ENCODE assay signal across 1 cellular context in the genomic region with DNA sequence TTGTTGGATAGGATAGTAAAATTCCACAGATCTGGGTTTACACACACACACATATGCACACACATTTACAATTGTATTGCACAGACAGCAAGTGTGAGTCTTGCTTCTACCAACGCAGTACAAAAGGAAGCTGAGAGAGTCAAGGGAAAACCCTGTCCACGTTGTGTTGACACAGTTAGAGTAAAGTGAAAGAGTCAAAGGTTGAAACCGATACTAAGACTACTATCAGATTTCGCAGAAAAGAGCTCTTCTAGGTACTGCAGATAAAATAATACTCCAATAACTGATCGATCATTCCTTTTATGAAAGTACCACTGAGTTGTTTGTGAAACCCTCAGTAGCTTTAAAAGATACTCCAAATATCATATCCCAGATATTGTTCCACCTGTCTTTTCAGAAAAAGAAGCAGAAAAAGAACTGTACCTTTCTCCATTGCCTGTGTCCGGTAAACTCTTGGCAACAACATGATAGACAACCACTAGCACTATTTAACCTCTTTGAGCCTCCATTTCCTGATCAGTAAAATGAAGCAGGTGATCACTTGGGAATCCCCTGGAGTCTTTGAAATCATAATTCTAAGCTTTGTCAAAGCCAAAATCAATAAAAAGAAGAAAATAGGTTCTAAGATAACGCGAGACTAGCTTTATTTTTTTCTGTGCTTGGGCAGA.
TF ChIP-seq lines count a peak whose summit lies in the region.

No MANE protein-coding gene starts in this region.

TF ChIP-seq in GM12878, 131 proteins besides CTCF, POLR2A, EP300 and RAD21 (continued from another document):
- TF ChIP-seq, protein P1, sequence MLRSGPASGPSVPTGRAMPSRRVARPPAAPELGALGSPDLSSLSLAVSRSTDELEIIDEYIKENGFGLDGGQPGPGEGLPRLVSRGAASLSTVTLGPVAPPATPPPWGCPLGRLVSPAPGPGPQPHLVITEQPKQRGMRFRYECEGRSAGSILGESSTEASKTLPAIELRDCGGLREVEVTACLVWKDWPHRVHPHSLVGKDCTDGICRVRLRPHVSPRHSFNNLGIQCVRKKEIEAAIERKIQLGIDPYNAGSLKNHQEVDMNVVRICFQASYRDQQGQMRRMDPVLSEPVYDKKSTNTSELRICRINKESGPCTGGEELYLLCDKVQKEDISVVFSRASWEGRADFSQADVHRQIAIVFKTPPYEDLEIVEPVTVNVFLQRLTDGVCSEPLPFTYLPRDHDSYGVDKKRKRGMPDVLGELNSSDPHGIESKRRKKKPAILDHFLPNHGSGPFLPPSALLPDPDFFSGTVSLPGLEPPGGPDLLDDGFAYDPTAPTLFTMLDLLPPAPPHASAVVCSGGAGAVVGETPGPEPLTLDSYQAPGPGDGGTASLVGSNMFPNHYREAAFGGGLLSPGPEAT (IDR thresholded peaks at IDR 0.05; ENCODE audit: low read depth) = peak; percentile 76
- TF ChIP-seq ASH2L (IDR thresholded peaks at IDR 0.05; ENCODE audit: borderline replicate concordance, low read depth) (no peak), ZNF274 (IDR thresholded peaks at IDR 0.05; ENCODE audit: insufficient read depth, insufficient read length) (no peak), CREB1 (IDR thresholded peaks at IDR 0.05; ENCODE audit: low read depth) (0 out of 2 replicates have a peak, but pooled peaks have one; percentile 32), CREM (IDR thresholded peaks at IDR 0.05; ENCODE audit: low read depth) (peak; percentile 28; the same call in 1 of the 2 replicates), CEBPB (IDR thresholded peaks at IDR 0.05; ENCODE audit: borderline replicate concordance in 1 of 2, low read depth in 2 of 2, low read length in 2 of 2) (no peak), PKNOX1 (IDR thresholded peaks at IDR 0.05) (peak; percentile 72), NFIC (IDR thresholded peaks at IDR 0.05; ENCODE audit: low read depth, low read length) (peak; percentile 38), DPF2 (IDR thresholded peaks at IDR 0.05) (peak; percentile 55; the same call in 1 of the 2 replicates), HDGF (IDR thresholded peaks at IDR 0.05) (no peak), ETV6 (conservative IDR thresholded peaks at IDR 0.05 in 1 of 2, IDR thresholded peaks at IDR 0.05 in 1 of 2; ENCODE audit: borderline replicate concordance in 1 of 2, low read depth in 1 of 2) (peak in 1 of 2 experiments; percentile 27; a peak in 1 of 4 replicates), MTA3 (IDR thresholded peaks at IDR 0.05; ENCODE audit: borderline replicate concordance, low read length) (0 out of 2 replicates have a peak, but pooled peaks have one; percentile 28), IRF4 (IDR thresholded peaks at IDR 0.05; ENCODE audit: low read depth, low read length) (0 out of 2 replicates have a peak, but pooled peaks have one; percentile 40), IKZF1 (conservative IDR thresholded peaks at IDR 0.05) (peak; percentile 23; the same call in 1 of the 2 replicates), BHLHE40 (IDR thresholded peaks at IDR 0.05; ENCODE audit: borderline replicate concordance in 1 of 2, low read depth in 2 of 2, low read length in 1 of 2) (0 out of 4 replicates have a peak, but pooled peaks of 1 of the 2 experiments have one; percentile 28), RAD51 (IDR thresholded peaks at IDR 0.05) (0 out of 2 replicates have a peak, but pooled peaks have one; percentile 10), MYB (IDR thresholded peaks at IDR 0.05; ENCODE audit: borderline replicate concordance, low read depth, low read length) (no peak), NR2F1 (conservative IDR thresholded peaks at IDR 0.05) (0 out of 2 replicates have a peak, but pooled peaks have one; percentile 18), NR2C2 (IDR thresholded peaks at IDR 0.05; ENCODE audit: borderline replicate concordance, control insufficient read depth, insufficient read length, low read depth) (no peak), MEF2A (IDR thresholded peaks at IDR 0.05; ENCODE audit: insufficient read depth, low read depth, low read length) (no peak), RUNX3 (IDR thresholded peaks at IDR 0.05; ENCODE audit: low read length) (0 out of 2 replicates have a peak, but pooled peaks have one; percentile 27), IKZF2 (IDR thresholded peaks at IDR 0.05) (peak; percentile 43 to 59), YBX1 (IDR thresholded peaks at IDR 0.05) (no peak), TAF1 (IDR thresholded peaks at IDR 0.05; ENCODE audit: borderline replicate concordance, low read depth, low read length) (no peak), KLF5 (IDR thresholded peaks at IDR 0.05; ENCODE audit: partially characterized antibody) (no peak), SUZ12 (IDR thresholded peaks at IDR 0.05; ENCODE audit: unreplicated experiment) (no peak), ZNF622 (IDR thresholded peaks at IDR 0.05) (no peak), ZNF207 (IDR thresholded peaks at IDR 0.05; ENCODE audit: borderline replicate concordance) (no peak), SMARCA5 (IDR thresholded peaks at IDR 0.05) (peak; percentile 24; the same call in 1 of the 2 replicates), ATF2 (IDR thresholded peaks at IDR 0.05; ENCODE audit: low read length) (peak; percentile 60)
- TF ChIP-seq, protein P2, sequence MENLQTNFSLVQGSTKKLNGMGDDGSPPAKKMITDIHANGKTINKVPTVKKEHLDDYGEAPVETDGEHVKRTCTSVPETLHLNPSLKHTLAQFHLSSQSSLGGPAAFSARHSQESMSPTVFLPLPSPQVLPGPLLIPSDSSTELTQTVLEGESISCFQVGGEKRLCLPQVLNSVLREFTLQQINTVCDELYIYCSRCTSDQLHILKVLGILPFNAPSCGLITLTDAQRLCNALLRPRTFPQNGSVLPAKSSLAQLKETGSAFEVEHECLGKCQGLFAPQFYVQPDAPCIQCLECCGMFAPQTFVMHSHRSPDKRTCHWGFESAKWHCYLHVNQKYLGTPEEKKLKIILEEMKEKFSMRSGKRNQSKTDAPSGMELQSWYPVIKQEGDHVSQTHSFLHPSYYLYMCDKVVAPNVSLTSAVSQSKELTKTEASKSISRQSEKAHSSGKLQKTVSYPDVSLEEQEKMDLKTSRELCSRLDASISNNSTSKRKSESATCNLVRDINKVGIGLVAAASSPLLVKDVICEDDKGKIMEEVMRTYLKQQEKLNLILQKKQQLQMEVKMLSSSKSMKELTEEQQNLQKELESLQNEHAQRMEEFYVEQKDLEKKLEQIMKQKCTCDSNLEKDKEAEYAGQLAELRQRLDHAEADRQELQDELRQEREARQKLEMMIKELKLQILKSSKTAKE (IDR thresholded peaks at IDR 0.05; ENCODE audit: low read depth, poor library complexity, severe bottlenecking) = peak; percentile 41
- TF ChIP-seq, protein P3, sequence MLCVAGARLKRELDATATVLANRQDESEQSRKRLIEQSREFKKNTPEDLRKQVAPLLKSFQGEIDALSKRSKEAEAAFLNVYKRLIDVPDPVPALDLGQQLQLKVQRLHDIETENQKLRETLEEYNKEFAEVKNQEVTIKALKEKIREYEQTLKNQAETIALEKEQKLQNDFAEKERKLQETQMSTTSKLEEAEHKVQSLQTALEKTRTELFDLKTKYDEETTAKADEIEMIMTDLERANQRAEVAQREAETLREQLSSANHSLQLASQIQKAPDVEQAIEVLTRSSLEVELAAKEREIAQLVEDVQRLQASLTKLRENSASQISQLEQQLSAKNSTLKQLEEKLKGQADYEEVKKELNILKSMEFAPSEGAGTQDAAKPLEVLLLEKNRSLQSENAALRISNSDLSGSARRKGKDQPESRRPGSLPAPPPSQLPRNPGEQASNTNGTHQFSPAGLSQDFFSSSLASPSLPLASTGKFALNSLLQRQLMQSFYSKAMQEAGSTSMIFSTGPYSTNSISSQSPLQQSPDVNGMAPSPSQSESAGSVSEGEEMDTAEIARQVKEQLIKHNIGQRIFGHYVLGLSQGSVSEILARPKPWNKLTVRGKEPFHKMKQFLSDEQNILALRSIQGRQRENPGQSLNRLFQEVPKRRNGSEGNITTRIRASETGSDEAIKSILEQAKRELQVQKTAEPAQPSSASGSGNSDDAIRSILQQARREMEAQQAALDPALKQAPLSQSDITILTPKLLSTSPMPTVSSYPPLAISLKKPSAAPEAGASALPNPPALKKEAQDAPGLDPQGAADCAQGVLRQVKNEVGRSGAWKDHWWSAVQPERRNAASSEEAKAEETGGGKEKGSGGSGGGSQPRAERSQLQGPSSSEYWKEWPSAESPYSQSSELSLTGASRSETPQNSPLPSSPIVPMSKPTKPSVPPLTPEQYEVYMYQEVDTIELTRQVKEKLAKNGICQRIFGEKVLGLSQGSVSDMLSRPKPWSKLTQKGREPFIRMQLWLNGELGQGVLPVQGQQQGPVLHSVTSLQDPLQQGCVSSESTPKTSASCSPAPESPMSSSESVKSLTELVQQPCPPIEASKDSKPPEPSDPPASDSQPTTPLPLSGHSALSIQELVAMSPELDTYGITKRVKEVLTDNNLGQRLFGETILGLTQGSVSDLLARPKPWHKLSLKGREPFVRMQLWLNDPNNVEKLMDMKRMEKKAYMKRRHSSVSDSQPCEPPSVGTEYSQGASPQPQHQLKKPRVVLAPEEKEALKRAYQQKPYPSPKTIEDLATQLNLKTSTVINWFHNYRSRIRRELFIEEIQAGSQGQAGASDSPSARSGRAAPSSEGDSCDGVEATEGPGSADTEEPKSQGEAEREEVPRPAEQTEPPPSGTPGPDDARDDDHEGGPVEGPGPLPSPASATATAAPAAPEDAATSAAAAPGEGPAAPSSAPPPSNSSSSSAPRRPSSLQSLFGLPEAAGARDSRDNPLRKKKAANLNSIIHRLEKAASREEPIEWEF (IDR thresholded peaks at IDR 0.05; ENCODE audit: insufficient replicate concordance, low read depth, low read length) = peak; percentile 100
